In genomic region chr2:98155291-98155690, GRCh38 we compare ENCODE assay signal across 28 cellular contexts.
DNase-seq lines count a peak whose midpoint lies in the region; ATAC-seq, FAIRE-seq and TF ChIP-seq lines count a peak whose summit lies in the region.
"Had no signal": no experiment of that assay in that cellular context is flagged by ENCODE, and none has a peak within 500 bp of the region (broad histone marks: within the 10 kb centered on the region; RNA-seq: fewer than 3 reads in every experiment).

No MANE protein-coding gene starts in this region.

- no peaks in the 10 kb centered on the region for H3K79me1 ChIP-seq in trophoblast cell (ENCODE audit: low read length)

- no peak for DNase-seq in left ventricle myocardium inferior
- DNase-seq in Right ventricle myocardium superior, result no peak
- DNase-seq in HTR-8/SVneo (ENCODE audit: insufficient read length, low spot score), result no peak
- no peak for DNase-seq in mammary epithelial cell
- DNase-seq in trophoblast cell, result peak; percentile 52 to 65
- DNase-seq in SJCRH30, result no peak
- no peak for DNase-seq in endodermal cell
- DNase-seq: 8988T; ACHN; BE2C; C1 segment of cervical spinal cord; CD4-positive, alpha-beta memory T cell; CD4-positive, CD25-positive, alpha-beta regulatory T cell; CD8-positive, alpha-beta memory T cell; COR-L47; DMS 273 treated with DMSO at 0.1 percent for 48 hours; DMS153; DMS53; DMS79; DND-41; EL; GF-D8 had no signal

- H3K4ac ChIP-seq in trophoblast cell (ENCODE audit: low read depth, low read length), result no peak overlapping the region

- no peak overlapping the region for H3K18ac ChIP-seq in trophoblast cell (ENCODE audit: low read length)

- H2BK120ac ChIP-seq in trophoblast cell (ENCODE audit: insufficient read depth, low read length, poor library complexity), result no peak overlapping the region

- TF ChIP-seq CTCF in left ventricle myocardium inferior (IDR thresholded peaks at IDR 0.05; ENCODE audit: borderline replicate concordance), result no peak
- no peak for TF ChIP-seq CTCF in mammary epithelial cell (conservative IDR thresholded peaks at IDR 0.05 in 1 of 2, IDR thresholded peaks at IDR 0.05 in 1 of 2; ENCODE audit: extremely low read depth in 1 of 2, insufficient read depth in 1 of 2, low read depth in 1 of 2, low read length in 2 of 2)
- no peak for TF ChIP-seq CTCF in endodermal cell (conservative IDR thresholded peaks at IDR 0.05)

- H3K9me3 Mint-ChIP-seq in endodermal cell, result no peaks in the 10 kb centered on the region
- H3K9me3 Mint-ChIP-seq: CD4-positive, alpha-beta memory T cell; CD8-positive, alpha-beta memory T cell had no signal

- 90% methylated on average over 8 of the region's 8 CpGs for WGBS in mammary epithelial cell (ENCODE audit: low coverage, missing lambda C conversion rate)
- no CpG with 5 or more reads among the region's 8 CpGs for WGBS in trophoblast cell (ENCODE audit: extremely low coverage, insufficient coverage, insufficient read length)
- WGBS in endodermal cell (ENCODE audit: insufficient coverage in 1 of 2, insufficient read length in 1 of 2), 2 experiments, result 93 to 100% methylated on average over 8 of the region's 8 CpGs

- ATAC-seq in Right ventricle myocardium superior (ENCODE audit: poor library complexity) (no peak), HG02588 (IDR thresholded peaks at IDR 0.05; ENCODE audit: unreplicated experiment) (no peak)

- CTCF ChIA-PET in mammary epithelial cell (lab: Charles Lee; ENCODE audit: low non-redundant PET), result no interaction called here

- H3K23ac ChIP-seq in trophoblast cell (ENCODE audit: low read length), result no peak overlapping the region

- H3K9me3 ChIP-seq in left ventricle myocardium inferior (replicated peaks) (no peaks in the 10 kb centered on the region), mammary epithelial cell (replicated peaks; ENCODE audit: insufficient read depth, low read length) (no peaks in the 10 kb centered on the region), trophoblast cell (ENCODE audit: insufficient read depth, low read depth, low read length) (peaks cover 2% of the 10 kb centered on the region), SJCRH30 (replicated peaks) (no peaks in the 10 kb centered on the region), endodermal cell (ENCODE audit: control insufficient read depth, low read length) (no peaks in the 10 kb centered on the region)
- H3K9me3 ChIP-seq: BE2C, BLaER1 had no signal

- H4K8ac ChIP-seq in trophoblast cell (ENCODE audit: low read depth, low read length), result no peak overlapping the region

- H3K9ac ChIP-seq in mammary epithelial cell (ENCODE audit: insufficient read depth, low read length) (no peak overlapping the region), trophoblast cell (ENCODE audit: low read length) (no peak overlapping the region), endodermal cell (ENCODE audit: extremely low read depth, low read length, poor library complexity, severe bottlenecking) (no peak overlapping the region)
- H3K9ac ChIP-seq: BLaER1 had no signal

- no peak overlapping the region for H3K27ac Mint-ChIP-seq in endodermal cell
- H3K27ac Mint-ChIP-seq: CD14-positive monocyte; CD4-positive, alpha-beta memory T cell; CD4-positive, CD25-positive, alpha-beta regulatory T cell had no signal

- no peak overlapping the region for H2AK5ac ChIP-seq in trophoblast cell (ENCODE audit: low read length)

- BruUV-seq in mammary epithelial cell (replicated peaks; lab: Mats Ljungman, UMichigan), result no TSS peak

- peaks cover 69% of the 10 kb centered on the region for H3K4me1 ChIP-seq in left ventricle myocardium inferior
- peaks cover 11% of the 10 kb centered on the region for H3K4me1 ChIP-seq in mammary epithelial cell (ENCODE audit: insufficient read depth, low read length)
- no peaks in the 10 kb centered on the region for H3K4me1 ChIP-seq in trophoblast cell (ENCODE audit: control insufficient read depth in 1 of 2, insufficient read depth in 2 of 2, low read length in 2 of 2)
- H3K4me1 ChIP-seq in SJCRH30, result no peaks in the 10 kb centered on the region
- H3K4me1 ChIP-seq in endodermal cell (ENCODE audit: control insufficient read depth, insufficient read depth, low read length), result peaks cover 6% of the 10 kb centered on the region
- H3K4me1 ChIP-seq: BE2C had no signal

- H3K27me3 ChIP-seq in left ventricle myocardium inferior (ENCODE audit: low read depth) (no peaks in the 10 kb centered on the region), mammary epithelial cell (ENCODE audit: insufficient read depth, low read length) (no peaks in the 10 kb centered on the region), trophoblast cell (ENCODE audit: insufficient read depth, low read length) (no peaks in the 10 kb centered on the region), SJCRH30 (no peaks in the 10 kb centered on the region), endodermal cell (ENCODE audit: control insufficient read depth, insufficient read depth, low read length, poor library complexity, severe bottlenecking) (no peaks in the 10 kb centered on the region)
- H3K27me3 ChIP-seq: BE2C, BLaER1 had no signal

- no peak overlapping the region for H2BK12ac ChIP-seq in trophoblast cell (ENCODE audit: low read length)

- peak; percentile 62 for FAIRE-seq in HTR-8/SVneo (lab: Jason Lieb, UNC)
- FAIRE-seq: A204.1, GM12891, GM19239 had no signal

- H3K4me3 ChIP-seq in left ventricle myocardium inferior (no peak overlapping the region), mammary epithelial cell (replicated peaks in 1 of 3; ENCODE audit: insufficient read depth in 1 of 3, low read depth in 2 of 3, low read length in 3 of 3) (no peak overlapping the region), trophoblast cell (ENCODE audit: low read depth, low read length) (no peak overlapping the region), SJCRH30 (no peak overlapping the region), endodermal cell (ENCODE audit: low read length) (no peak overlapping the region)
- H3K4me3 ChIP-seq: BLaER1 had no signal

- H3K4me1 Mint-ChIP-seq in endodermal cell, result peaks cover 23% of the 10 kb centered on the region
- H3K4me1 Mint-ChIP-seq: CD14-positive monocyte; CD4-positive, alpha-beta memory T cell; CD4-positive, CD25-positive, alpha-beta regulatory T cell had no signal

- intact Hi-C loops in left ventricle myocardium inferior (cut with micrococcal nuclease) (no loop called here), Right ventricle myocardium superior (cut with DNase I) (no loop called here), mammary epithelial cell (cut with micrococcal nuclease) (no loop called here)

- no peak overlapping the region for H3K14ac ChIP-seq in trophoblast cell (ENCODE audit: low read length)

- dilution Hi-C loops in mammary epithelial cell (cut with HindIII; ENCODE audit: low sequenced_read_pairs), result no loop called here

- no peak overlapping the region for H3K4me3 Mint-ChIP-seq in endodermal cell
- H3K4me3 Mint-ChIP-seq: CD14-positive monocyte; CD4-positive, alpha-beta memory T cell; CD4-positive, CD25-positive, alpha-beta regulatory T cell; CD8-positive, alpha-beta memory T cell had no signal

- no peak overlapping the region for H4K91ac ChIP-seq in trophoblast cell (ENCODE audit: low read depth, low read length)

- H3K36me3 Mint-ChIP-seq in endodermal cell (ENCODE audit: low read depth), result no peaks in the 10 kb centered on the region
- H3K36me3 Mint-ChIP-seq: CD14-positive monocyte; CD4-positive, alpha-beta memory T cell; CD4-positive, CD25-positive, alpha-beta regulatory T cell; CD8-positive, alpha-beta memory T cell had no signal

- H3K36me3 ChIP-seq in left ventricle myocardium inferior (no peaks in the 10 kb centered on the region), mammary epithelial cell (ENCODE audit: insufficient read depth, low read length) (no peaks in the 10 kb centered on the region), trophoblast cell (ENCODE audit: control insufficient read depth in 1 of 2, insufficient read depth in 2 of 2, low read length in 2 of 2) (no peaks in the 10 kb centered on the region), SJCRH30 (no peaks in the 10 kb centered on the region), endodermal cell (ENCODE audit: control insufficient read depth, insufficient read depth, low read length) (no peaks in the 10 kb centered on the region)
- H3K36me3 ChIP-seq: BE2C, BLaER1 had no signal

- H4K20me1 ChIP-seq in mammary epithelial cell (ENCODE audit: insufficient read depth, low read length), result no peaks in the 10 kb centered on the region
- H4K20me1 ChIP-seq: BLaER1 had no signal

- H3K79me2 ChIP-seq in mammary epithelial cell (ENCODE audit: insufficient read depth, low read length), result no peaks in the 10 kb centered on the region
- H3K79me2 ChIP-seq in trophoblast cell (ENCODE audit: control insufficient read depth, insufficient read depth, low read length, poor library complexity), result no peaks in the 10 kb centered on the region

- H2AFZ ChIP-seq in mammary epithelial cell (ENCODE audit: low read depth, low read length) (peak overlapping the region; percentile 96), trophoblast cell (ENCODE audit: insufficient read depth, low read length, poor library complexity) (no peak overlapping the region)

- no peak overlapping the region for H4K12ac ChIP-seq in trophoblast cell (ENCODE audit: low read depth, low read length)

- H3K27ac ChIP-seq in left ventricle myocardium inferior (replicated peaks) (peak overlapping the region; percentile 82), mammary epithelial cell (ENCODE audit: insufficient read depth, low read depth, low read length) (no peak overlapping the region), trophoblast cell (ENCODE audit: low read depth, low read length) (no peak overlapping the region), SJCRH30 (no peak overlapping the region), endodermal cell (ENCODE audit: low read depth, low read length) (no peak overlapping the region)
- H3K27ac ChIP-seq: BLaER1 had no signal

- no peak overlapping the region for H2BK5ac ChIP-seq in trophoblast cell (ENCODE audit: low read depth, low read length, poor library complexity)

- H3K4me2 ChIP-seq in mammary epithelial cell (ENCODE audit: insufficient read depth, low read depth, low read length) (no peak overlapping the region), trophoblast cell (ENCODE audit: low read length) (no peak overlapping the region)
- H3K4me2 ChIP-seq: BLaER1 had no signal

- in situ Hi-C loops in mammary epithelial cell (cut with MboI; ENCODE audit: low sequenced_read_pairs in 2 of 2), result loop anchor here in 1 of 2 donors (25.0 kb wide), 1 partner anchor 168 kb away; the partner anchor contains the start of gene TMEM131

- no peaks in the 10 kb centered on the region for H3K27me3 Mint-ChIP-seq in endodermal cell (ENCODE audit: insufficient read depth)

Comparison
In these comparisons a context has a peak if more than half of its experiments do, and no peak if none do; other contexts are left out.
1. DNase-seq: peak in trophoblast cell (2 of 2); none in left ventricle myocardium inferior (single experiment), Right ventricle myocardium superior (single experiment), HTR-8/SVneo (single experiment), mammary epithelial cell (single experiment), SJCRH30 (0 of 2) and endodermal cell (single experiment).